Comparison of ENCODE assay signal across 26 cellular contexts in genomic region chr2:233489143-233489542, GRCh38.
DNase-seq lines count a peak whose midpoint lies in the region; ATAC-seq and TF ChIP-seq lines count a peak whose summit lies in the region.
"Had no signal": no experiment of that assay in that cellular context is flagged by ENCODE, and none has a peak within 500 bp of the region (broad histone marks: within the 10 kb centered on the region; RNA-seq: fewer than 3 reads in every experiment).

No MANE protein-coding gene starts in this region.

- H3K4ac ChIP-seq in IMR-90 (ENCODE audit: low read depth, low read length) (peak overlapping the region; percentile 96), mesenchymal stem cell (ENCODE audit: low read depth in 1 of 2, low read length in 2 of 2) (no peak overlapping the region)

- H3K18ac ChIP-seq in IMR-90 (ENCODE audit: low read depth, low read length) (peak overlapping the region; percentile 93), mesenchymal stem cell (ENCODE audit: low read depth in 1 of 2, low read length in 2 of 2) (no peak overlapping the region)

- TF ChIP-seq CTCF in IMR-90 (conservative IDR thresholded peaks at IDR 0.05; ENCODE audit: low read depth, low read length) = no peak
- no peak for TF ChIP-seq CTCF in brain microvascular endothelial cell (IDR thresholded peaks at IDR 0.05; ENCODE audit: low read depth, low read length, missing control alignments)
- no peak for TF ChIP-seq CTCF in thoracic aorta (IDR thresholded peaks at IDR 0.05)

- 81% methylated on average over 4 of the region's 10 CpGs; no CpG with 5 or more reads in 1 of the 2 experiments for WGBS in IMR-90 (ENCODE audit: extremely low coverage in 2 of 2, insufficient read length in 1 of 2), 2 experiments
- WGBS in mesenchymal stem cell = 93% methylated on average over 10 of the region's 10 CpGs

- H4K5ac ChIP-seq in IMR-90 (ENCODE audit: low read depth, low read length) = peak overlapping the region; percentile 59; the same call in 1 of the 2 replicates

- no peak overlapping the region; the same call in 1 of the 2 replicates for H3K27ac ChIP-seq in IMR-90 (ENCODE audit: insufficient read depth, low read length)
- peak overlapping the region; percentile 95 for H3K27ac ChIP-seq in brain microvascular endothelial cell
- peak overlapping the region; percentile 17 for H3K27ac ChIP-seq in mesenchymal stem cell (ENCODE audit: low read length, poor library complexity, severe bottlenecking)
- peak overlapping the region; percentile 86 to 89 for H3K27ac ChIP-seq in thoracic aorta
- H3K27ac ChIP-seq: left ventricle myocardium inferior had no signal

- POLR2A ChIA-PET in IMR-90 (lab: Charles Lee; ENCODE audit: unreplicated experiment) = no interaction called here

- no peak overlapping the region for H2BK12ac ChIP-seq in mesenchymal stem cell (ENCODE audit: low read length in 2 of 2)

- H3K23ac ChIP-seq in IMR-90 (ENCODE audit: low read depth, low read length) (peak overlapping the region; percentile 31; the same call in 1 of the 2 replicates), mesenchymal stem cell (ENCODE audit: low read length in 2 of 2) (no peak overlapping the region)

- no peak for TF ChIP-seq POLR2A in IMR-90 (IDR thresholded peaks at IDR 0.05; ENCODE audit: low read depth, low read length)

- H3K9me1 ChIP-seq in IMR-90 (ENCODE audit: insufficient read depth, low read length) = peaks cover 18% of the 10 kb centered on the region

- H3K4me1 ChIP-seq in IMR-90 (ENCODE audit: control insufficient read depth, insufficient read depth, low read length) (peaks cover 20% of the 10 kb centered on the region), mesenchymal stem cell (ENCODE audit: control insufficient read depth, insufficient read depth, low read depth, low read length) (peaks cover 19% of the 10 kb centered on the region), thoracic aorta (ENCODE audit: control insufficient read depth in 1 of 2, low read depth in 2 of 2) (peaks cover 30 to 59% of the 10 kb centered on the region in 2 donors)

- H2BK15ac ChIP-seq in IMR-90 (ENCODE audit: low read depth, low read length) (peak overlapping the region; percentile 97; the same call in 2 of the 3 replicates), mesenchymal stem cell (ENCODE audit: low read depth, poor library complexity, severe bottlenecking) (no peak overlapping the region)

- no peak overlapping the region for H3K56ac ChIP-seq in IMR-90 (ENCODE audit: extremely low read depth, insufficient read depth, low read length)

- H3K27me3 ChIP-seq in IMR-90 (ENCODE audit: control insufficient read depth, insufficient read depth, low read length) (no peaks in the 10 kb centered on the region), brain microvascular endothelial cell (replicated peaks) (no peaks in the 10 kb centered on the region), mesenchymal stem cell (ENCODE audit: control insufficient read depth in 1 of 2, insufficient read depth in 1 of 2, low read length in 2 of 2) (no peaks in the 10 kb centered on the region), thoracic aorta (replicated peaks; ENCODE audit: insufficient read depth) (no peaks in the 10 kb centered on the region)
- H3K27me3 ChIP-seq: body of pancreas, esophagus muscularis mucosa, gastroesophageal sphincter, sigmoid colon had no signal

- peak overlapping the region; percentile 92 for H2BK120ac ChIP-seq in IMR-90 (ENCODE audit: low read depth, low read length)
- H2BK120ac ChIP-seq in mesenchymal stem cell (ENCODE audit: low read depth, low read length) = no peak overlapping the region

- no peak for TF ChIP-seq RAD21 in IMR-90 (IDR thresholded peaks at IDR 0.05; ENCODE audit: low read length)

- no peak for DNase-seq in IMR-90
- no peak for DNase-seq in brain microvascular endothelial cell
- DNase-seq in mesenchymal stem cell = no peak
- no peak for DNase-seq in thoracic aorta (ENCODE audit: low spot score)
- DNase-seq in COLO668 (lab: John Stamatoyannopoulos, UW; ENCODE audit: unreplicated experiment) = no peak
- DNase-seq in NCI-H1092 treated with DMSO at 0.1 percent for 48 hours (lab: John Stamatoyannopoulos, UW) = no peak
- no peak for DNase-seq in dedifferentiated amniotic fluid mesenchymal stem cell (ENCODE audit: extremely low spot score)
- no peak for DNase-seq in UCSD-AML1 (lab: John Stamatoyannopoulos, UW; ENCODE audit: unreplicated experiment)
- DNase-seq: activated CD4-positive, alpha-beta T cell treated with anti-CD3 and anti-CD28 coated beads for 1 hour; activated CD8-positive, alpha-beta T cell treated with anti-CD3 and anti-CD28 coated beads for 36 hours; activated effector memory CD4-positive, alpha-beta T cell treated with Interleukin-2 at 50 U/mL for 16 hours; activated naive CD8-positive, alpha-beta T cell treated with anti-CD3 and anti-CD28 coated beads, Interleukin-2, amount 10 ng/mL, durations not matched to agents 7 days and 5 days; activated T-cell treated with anti-CD3 and anti-CD28 coated beads for 4 hours; body of pancreas; effector memory CD8-positive, alpha-beta T cell; HFFc6; immature natural killer cell; left ventricle myocardium inferior; NCI-H1417 treated with DMSO at 0.1 percent for 48 hours; NCI-H446; SIG-M5; sigmoid colon; T-helper 1 cell had no signal

- H2AK5ac ChIP-seq in IMR-90 (ENCODE audit: low read depth, low read length) (peak overlapping the region; percentile 98), mesenchymal stem cell (ENCODE audit: low read length, severe bottlenecking) (peak overlapping the region; percentile 15)

- H4K8ac ChIP-seq in IMR-90 (ENCODE audit: low read depth in 2 of 2, low read length in 2 of 2) = peak overlapping the region; percentile 46 to 74; a peak in 3 of 4 replicates
- no peak overlapping the region for H4K8ac ChIP-seq in mesenchymal stem cell (ENCODE audit: low read length)

- peak overlapping the region; percentile 96 for H2BK20ac ChIP-seq in IMR-90 (ENCODE audit: low read depth, low read length)

- dilution Hi-C loops in IMR-90 (cut with HindIII; ENCODE audit: low sequenced_read_pairs, unreplicated experiment) = no loop called here

- H3K4me2 ChIP-seq in IMR-90 (ENCODE audit: low read depth, low read length) (no peak overlapping the region), mesenchymal stem cell (ENCODE audit: low read length, poor library complexity, severe bottlenecking) (no peak overlapping the region)

- H3K9me3 ChIP-seq in IMR-90 (ENCODE audit: control insufficient read depth, insufficient read depth, low read length) (no peaks in the 10 kb centered on the region), mesenchymal stem cell (ENCODE audit: control insufficient read depth, low read length) (no peaks in the 10 kb centered on the region), thoracic aorta (no peaks in the 10 kb centered on the region)
- H3K9me3 ChIP-seq: body of pancreas, esophagus muscularis mucosa, gastroesophageal sphincter, left ventricle myocardium inferior, prostate gland, sigmoid colon had no signal

- peak overlapping the region; percentile 56 for H2AFZ ChIP-seq in IMR-90 (replicated peaks; ENCODE audit: low read length, poor library complexity)
- H2AFZ ChIP-seq in mesenchymal stem cell (ENCODE audit: low read depth, low read length) = no peak overlapping the region

- intact Hi-C loops in IMR-90 (cut with micrococcal nuclease) = no loop called here

- H3K79me1 ChIP-seq in IMR-90 (ENCODE audit: low read depth in 1 of 2, low read length in 2 of 2) (peaks cover 0 to 4% of the 10 kb centered on the region in 2 experiments; a peak in 1 of 4 replicates), mesenchymal stem cell (replicated peaks; ENCODE audit: low read length, poor library complexity, severe bottlenecking) (peaks cover 2% of the 10 kb centered on the region)

- no TSS peak for BruUV-seq in IMR-90 (replicated peaks; lab: Mats Ljungman, UMichigan)

- H3K4me3 ChIP-seq in IMR-90 (ENCODE audit: insufficient read depth, low read depth, low read length) (no peak overlapping the region), brain microvascular endothelial cell (ENCODE audit: low read depth, low read length) (no peak overlapping the region), mesenchymal stem cell (ENCODE audit: insufficient read depth in 1 of 2, low read depth in 1 of 2, low read length in 2 of 2) (no peak overlapping the region), thoracic aorta (no peak overlapping the region)
- H3K4me3 ChIP-seq: body of pancreas, esophagus muscularis mucosa, gastroesophageal sphincter, left ventricle myocardium inferior, prostate gland, sigmoid colon had no signal

- CTCF ChIA-PET in IMR-90 (lab: Yijun Ruan, JAX) = interaction anchor here (0.6 kb wide), 1 partner anchor 851 kb away, joined by 7 read pairs; no protein-coding TSS in a partner anchor

- H3K36me3 ChIP-seq in IMR-90 (ENCODE audit: control insufficient read depth, insufficient read depth, low read length) (peaks cover 19% of the 10 kb centered on the region), brain microvascular endothelial cell (replicated peaks) (peaks cover 5% of the 10 kb centered on the region), mesenchymal stem cell (ENCODE audit: control insufficient read depth in 1 of 2, insufficient read depth in 2 of 2, low read depth in 1 of 2, low read length in 2 of 2) (peaks cover 30 to 79% of the 10 kb centered on the region in 2 experiments), thoracic aorta (no peaks in the 10 kb centered on the region)

- peak overlapping the region; percentile 68 for H2AK9ac ChIP-seq in IMR-90 (replicated peaks; ENCODE audit: low read depth, low read length, poor library complexity)

- H4K91ac ChIP-seq in IMR-90 (ENCODE audit: insufficient read depth, low read depth, low read length) (peak overlapping the region; percentile 79), mesenchymal stem cell (ENCODE audit: low read length) (no peak overlapping the region)

- H2BK5ac ChIP-seq in IMR-90 (ENCODE audit: low read depth, low read length, poor library complexity, severe bottlenecking) (peak overlapping the region; percentile 88), mesenchymal stem cell (ENCODE audit: low read depth, low read length, poor library complexity, severe bottlenecking) (no peak overlapping the region)

- no peak overlapping the region for H3K9ac ChIP-seq in IMR-90 (ENCODE audit: low read depth, low read length)
- no peak overlapping the region for H3K9ac ChIP-seq in mesenchymal stem cell (ENCODE audit: low read length)

- in situ Hi-C loops in IMR-90 (cut with MboI; ENCODE audit: low sequenced_read_pairs) = no loop called here
- in situ Hi-C loops in brain microvascular endothelial cell (cut with HindIII; ENCODE audit: low pct_ligation_motif_present, low sequenced_read_pairs) = no loop called here

- ATAC-seq in IMR-90 (ENCODE audit: low read depth) = no peak
- no peak for ATAC-seq in thoracic aorta (ENCODE audit: insufficient number of reproducible peaks, low FRiP score, low read depth)
- ATAC-seq: activated CD8-positive, alpha-beta T cell treated with anti-CD3 and anti-CD28 coated beads for 36 hours; body of pancreas; effector memory CD8-positive, alpha-beta T cell; gastroesophageal sphincter had no signal

- no peaks in the 10 kb centered on the region; the same call in 1 of the 2 replicates for H4K20me1 ChIP-seq in IMR-90 (ENCODE audit: insufficient read depth, low read length)

- H3K14ac ChIP-seq in IMR-90 (replicated peaks; ENCODE audit: low read depth, low read length) = peak overlapping the region; percentile 96
- no peak overlapping the region for H3K14ac ChIP-seq in mesenchymal stem cell (ENCODE audit: low read length in 2 of 2)

TF ChIP-seq in IMR-90, 13 proteins besides CTCF, POLR2A, EP300 and RAD21 (continues in another document):
- TF ChIP-seq SMC3 (IDR thresholded peaks at IDR 0.05; ENCODE audit: low read depth, low read length) (no peak), RFX5 (IDR thresholded peaks at IDR 0.05; ENCODE audit: low read depth, low read length) (no peak)
